In genomic region chr5:56185777-56186311, GRCh38 we compare ENCODE assay signal across 34 cellular contexts. TPM values are rescaled to one million over a fixed set of nuclear protein-coding genes. Genes with fewer than 3 reads are reported as not detected.
"Had no signal": no experiment of that assay in that cellular context is flagged by ENCODE, and none has a peak within 500 bp of the region (broad histone marks: within the 10 kb centered on the region; RNA-seq: fewer than 3 reads in every experiment).

No MANE protein-coding gene starts in this region.

- DNase-seq: activated CD4-positive, alpha-beta T cell treated with anti-CD3 and anti-CD28 coated beads for 4 hours; activated CD4-positive, alpha-beta T cell treated with anti-CD3 and anti-CD28 coated beads, Interleukin-2, amount 50 U/mL, for 4 hours; activated CD8-positive, alpha-beta memory T cell treated with anti-CD3 and anti-CD28 coated beads for 24 hours; activated effector memory CD4-positive, alpha-beta T cell treated with Interleukin-2 at 50 U/mL for 16 hours; activated naive CD4-positive, alpha-beta T cell treated with anti-CD3 and anti-CD28 coated beads for 36 hours; activated naive CD8-positive, alpha-beta T cell treated with anti-CD3 and anti-CD28 coated beads, Interleukin-2, amount 10 ng/mL, durations not matched to agents 7 days and 5 days; caudate nucleus; effector CD4-positive, alpha-beta T cell; esophagus squamous epithelium; gastrocnemius medialis; islet precursor cell; left ventricle myocardium inferior; mucosa of descending colon; ovary; right lobe of liver; stimulated activated CD4-positive, alpha-beta T cell treated with anti-CD3 and anti-CD28 coated beads, Interleukin-2, amount 100 ng/mL, for 48 hours; stimulated activated naive CD4-positive, alpha-beta T cell treated with Interleukin-2 at 50 U/mL for 16 hours; T-helper 9 cell had no signal

- H3K36me3 ChIP-seq: ascending aorta, esophagus squamous epithelium, gastrocnemius medialis, left ventricle myocardium inferior, ovary, right lobe of liver, tibial nerve had no signal

- H3K4me1 Mint-ChIP-seq: brain, nephron had no signal

- ATAC-seq: gastrocnemius medialis, mucosa of descending colon, right lobe of liver had no signal

- H3K27me3 Mint-ChIP-seq: activated naive CD8-positive, alpha-beta T cell treated with anti-CD3 and anti-CD28 coated beads, Interleukin-2, amount 10 ng/mL, durations not matched to agents 7 days and 5 days; progenitor cell of endocrine pancreas had no signal

- H3K27ac ChIP-seq: ascending aorta, epithelial cell of prostate, esophagus squamous epithelium, gastrocnemius medialis, hepatocyte, left ventricle myocardium inferior, ovary, right lobe of liver, tibial nerve, VCaP had no signal

- H3K4me3 ChIP-seq: ascending aorta, esophagus squamous epithelium, gastrocnemius medialis, hepatocyte, left ventricle myocardium inferior, lung, mucosa of descending colon, ovary, right lobe of liver, tibial nerve had no signal

- H3K9me3 ChIP-seq: ascending aorta, esophagus squamous epithelium, gastrocnemius medialis, left ventricle myocardium inferior, mucosa of descending colon, ovary, right lobe of liver, tibial nerve had no signal

- H3K36me3 Mint-ChIP-seq: brain had no signal

- H3K9me3 Mint-ChIP-seq: activated naive CD4-positive, alpha-beta T cell treated with anti-CD3 and anti-CD28 coated beads for 36 hours; brain; nephron had no signal

- FAIRE-seq: TTC549, urothelium cell line had no signal

- H3K27me3 ChIP-seq: ascending aorta, esophagus squamous epithelium, gastrocnemius medialis, hepatocyte, ovary, right lobe of liver, tibial nerve had no signal

- H3K4me3 Mint-ChIP-seq: activated naive CD4-positive, alpha-beta T cell treated with anti-CD3 and anti-CD28 coated beads for 36 hours; activated naive CD8-positive, alpha-beta T cell treated with anti-CD3 and anti-CD28 coated beads, Interleukin-2, amount 10 ng/mL, durations not matched to agents 7 days and 5 days; brain; nephron; T-helper 1 cell treated with Interleukin-12 subunit alpha and Interleukin-12 subunit beta and Interleukin-4 antibody, amounts not matched to agents 30 μg/mL and 1 μg/mL, for 36 hours had no signal

- H3K27ac Mint-ChIP-seq: activated naive CD4-positive, alpha-beta T cell treated with anti-CD3 and anti-CD28 coated beads for 36 hours; activated naive CD8-positive, alpha-beta T cell treated with anti-CD3 and anti-CD28 coated beads, Interleukin-2, amount 10 ng/mL, durations not matched to agents 7 days and 5 days; brain; nephron; progenitor cell of endocrine pancreas; T-helper 1 cell treated with Interleukin-12 subunit alpha and Interleukin-12 subunit beta and Interleukin-4 antibody, amounts not matched to agents 30 μg/mL and 1 μg/mL, for 36 hours had no signal

RNA-seq across cellular contexts. Expression of gene ANKRD55, which starts 47.3 kb away (rescaled TPM):
- total RNA-seq: ascending aorta, gastrocnemius medialis, mesenteric fat pad, myocyte, progenitor cell of endocrine pancreas, renal cortical epithelial cell, skeletal muscle tissue, tibial nerve had no signal
